In genomic region chr10:25978771-25979170, GRCh38 we compare ENCODE assay signal across 7 cellular contexts. TPM values are rescaled to one million over a fixed set of nuclear protein-coding genes. Genes with fewer than 3 reads are reported as not detected.
"Had no signal": no experiment of that assay in that cellular context is flagged by ENCODE, and none has a peak within 500 bp of the region (broad histone marks: within the 10 kb centered on the region; RNA-seq: fewer than 3 reads in every experiment).

No MANE protein-coding gene starts in this region.

- ATAC-seq: GM23338, HepG2 had no signal

- H3K4me2 ChIP-seq: GM23338 had no signal

- H3K4me3 ChIP-seq: GM23338 had no signal

- H3K4me1 Mint-ChIP-seq: IgD-negative memory B cell had no signal

- H3K36me3 Mint-ChIP-seq: IgD-negative memory B cell had no signal

- H3K27ac Mint-ChIP-seq: GM23338, H9, IgD-negative memory B cell had no signal

- H3K27ac ChIP-seq: HL-60 had no signal

- H2AFZ ChIP-seq: GM23338 had no signal

- DNase-seq: H9, HCEC 1CT had no signal

- H3K4me3 Mint-ChIP-seq: GM23338, H9, IgD-negative memory B cell had no signal

RNA-seq across cellular contexts. Expression of gene MYO3A, which starts 44.7 kb away (rescaled TPM):
- total RNA-seq: HepG2, HT1080 had no signal
- polyA plus RNA-seq: HepG2 had no signal
